ENCODE assay signal across 8 cellular contexts in the genomic region with DNA sequence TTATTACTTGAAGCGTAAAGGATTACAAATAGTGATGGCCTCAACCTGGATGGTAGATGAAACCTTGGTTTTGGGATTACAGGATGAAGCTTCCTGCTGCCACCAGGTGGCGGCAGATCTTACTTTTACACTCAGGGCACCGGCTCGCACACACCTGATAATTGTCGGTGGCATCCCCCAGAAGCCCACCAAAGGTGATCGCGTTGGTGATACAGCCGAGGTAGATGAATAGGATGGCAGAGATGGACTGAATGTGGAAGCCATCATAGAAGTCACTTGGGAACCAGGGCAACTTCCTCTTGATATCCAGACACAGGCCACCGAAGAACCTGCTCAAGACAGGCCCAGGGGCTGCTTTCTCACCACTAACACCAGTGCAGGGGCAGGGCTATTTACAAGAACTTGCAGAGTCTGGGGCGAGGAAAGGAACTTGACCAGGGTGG. TPM values are rescaled to one million over a fixed set of nuclear protein-coding genes. Genes with fewer than 3 reads are reported as not detected.
DNase-seq lines count a peak whose midpoint lies in the region; TF ChIP-seq lines count a peak whose summit lies in the region.

No MANE protein-coding gene starts in this region.

- peak; percentile 56 for DNase-seq in NCI-H510A treated with DMSO at 0.1 percent for 48 hours (lab: John Stamatoyannopoulos, UW)
- DNase-seq in NCI-H510A (lab: John Stamatoyannopoulos, UW) = no peak
- peak; percentile 71 for DNase-seq in NCI-H146 (lab: John Stamatoyannopoulos, UW)
- DNase-seq in activated CD4-positive, CD25-positive, alpha-beta regulatory T cell treated with anti-CD3 and anti-CD28 coated beads, Interleukin-2, amount 50 U/mL, for 72 hours = peak; percentile 61
- DNase-seq in choroid plexus epithelial cell (ENCODE audit: low read depth) = peak; percentile 66
- peak; percentile 48 to 63 for DNase-seq in lung microvascular endothelial cell (ENCODE audit: low read depth in 2 of 2)
- DNase-seq in stimulated activated CD8-positive, alpha-beta memory T cell treated with anti-CD3 and anti-CD28 coated beads, Interleukin-7, amount 100 ng/mL, for 24 hours (ENCODE audit: low read depth) = peak; percentile 12
- DNase-seq in KG1 (lab: John Stamatoyannopoulos, UW) = no peak

- TF ChIP-seq CTCF in choroid plexus epithelial cell (conservative IDR thresholded peaks at IDR 0.05; ENCODE audit: low read depth, low read length) = peak; percentile 88

- no peak overlapping the region for H3K4me3 ChIP-seq in choroid plexus epithelial cell (ENCODE audit: low read depth, low read length)

RNA-seq across cellular contexts. Expression of gene MTHFD2, which starts 51.8 kb away (rescaled TPM):
- total RNA-seq in lung microvascular endothelial cell = 39.9 and 84.5 TPM in 2 replicates

Comparison
In these comparisons a context has a peak if more than half of its experiments do, and no peak if none do; other contexts are left out.
1. DNase-seq: peak in NCI-H510A treated with DMSO at 0.1 percent for 48 hours (single experiment), NCI-H146 (single experiment), activated CD4-positive, CD25-positive, alpha-beta regulatory T cell treated with anti-CD3 and anti-CD28 coated beads, Interleukin-2, amount 50 U/mL, for 72 hours (single experiment), choroid plexus epithelial cell (single experiment), lung microvascular endothelial cell (2 of 2) and stimulated activated CD8-positive, alpha-beta memory T cell treated with anti-CD3 and anti-CD28 coated beads, Interleukin-7, amount 100 ng/mL, for 24 hours (single experiment); none in NCI-H510A (single experiment) and KG1 (single experiment).